In the genomic region with DNA sequence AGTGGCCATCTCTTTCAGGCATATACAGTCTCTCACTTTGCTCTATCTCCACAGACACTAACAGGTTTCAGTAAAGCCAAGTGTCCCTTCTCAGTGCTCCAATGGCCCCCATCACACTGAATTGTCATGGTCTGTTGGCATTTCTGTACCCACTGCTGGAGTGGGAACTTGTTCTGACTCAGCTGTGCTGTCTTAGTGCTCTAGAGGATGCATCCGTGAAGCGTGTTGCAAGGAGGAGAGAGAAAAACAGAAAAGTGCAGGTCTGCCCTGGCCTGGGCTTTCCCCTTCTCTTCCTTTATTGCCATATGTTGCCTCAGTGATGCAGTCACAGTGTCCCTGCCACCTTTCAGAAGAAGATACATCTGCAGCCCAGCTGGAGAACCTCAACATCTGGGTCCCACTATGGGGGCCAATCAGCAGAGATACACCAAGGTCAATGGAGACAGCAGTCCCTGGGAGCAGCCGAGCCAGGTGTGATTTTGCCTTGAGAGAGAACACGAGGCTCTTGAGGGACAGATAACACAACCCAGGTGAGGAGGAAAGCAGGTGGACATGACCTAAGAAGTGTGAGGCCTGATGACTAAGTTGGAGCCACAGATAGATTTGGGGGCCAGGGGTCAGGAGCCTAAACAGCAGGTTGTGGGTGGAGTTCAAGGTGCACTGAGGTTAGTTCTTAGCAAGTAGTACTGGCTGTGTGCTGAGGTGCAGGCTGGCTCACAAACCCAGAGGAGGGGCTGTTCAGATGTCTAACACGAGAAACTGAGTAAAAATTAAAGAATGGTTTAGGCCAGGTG, we compare ENCODE assay signal across 13 cellular contexts. TPM values are rescaled to one million over a fixed set of nuclear protein-coding genes. Genes with fewer than 3 reads are reported as not detected.
A peak's percentile ranks its signal among the peaks of the same experiment; 100 is the strongest.
DNase-seq lines count a peak whose midpoint lies in the region; ATAC-seq and TF ChIP-seq lines count a peak whose summit lies in the region.
"Had no signal": no experiment of that assay in that cellular context is flagged by ENCODE, and none has a peak within 500 bp of the region (broad histone marks: within the 10 kb centered on the region; RNA-seq: fewer than 3 reads in every experiment).

No MANE protein-coding gene starts in this region.

- peak overlapping the region; percentile 86 for H3K27ac Mint-ChIP-seq in activated CD4-positive, alpha-beta T cell treated with anti-CD3 and anti-CD28 coated beads for 36 hours
- peak overlapping the region in 6 of 9 donors; percentile 3 to 78 (median 32) for H3K27ac Mint-ChIP-seq in naive thymus-derived CD4-positive, alpha-beta T cell
- H3K27ac Mint-ChIP-seq: activated CD4-positive, alpha-beta T cell treated with anti-CD3 and anti-CD28 coated beads, Interleukin-2, amount 10 ng/mL, durations not matched to agents 7 days and 5 days had no signal

- H4K20me1 ChIP-seq in Karpas-422 (ENCODE audit: insufficient read depth, low read depth, low read length), result no peaks in the 10 kb centered on the region

- CTCF ChIA-PET in activated CD4-positive, alpha-beta T cell treated with anti-CD3 and anti-CD28 coated beads for 36 hours (lab: Charles Lee), result no interaction called here
- CTCF ChIA-PET in naive thymus-derived CD4-positive, alpha-beta T cell (lab: Charles Lee), result interaction anchor here (0.7 to 5.4 kb wide), 3 partner anchors 41 to 116 kb away, joined by 3 to 122 read pairs (median 7); no protein-coding TSS in a partner anchor

- H3K36me3 Mint-ChIP-seq in activated CD4-positive, alpha-beta T cell treated with anti-CD3 and anti-CD28 coated beads for 36 hours (ENCODE audit: low read depth), result peaks cover 5% of the 10 kb centered on the region
- H3K36me3 Mint-ChIP-seq in naive thymus-derived CD4-positive, alpha-beta T cell, result peaks cover 0 to 15% (median 3%) of the 10 kb centered on the region in 5 donors

- H3K4me2 ChIP-seq in Karpas-422 (ENCODE audit: low read depth, low read length, poor library complexity, severe bottlenecking), result no peak overlapping the region

- in situ Hi-C loops in brain microvascular endothelial cell (cut with HindIII; ENCODE audit: low pct_ligation_motif_present, low sequenced_read_pairs), result no loop called here

- H3K36me3 ChIP-seq in Karpas-422 (ENCODE audit: insufficient read depth, low read length) (peaks cover 12% of the 10 kb centered on the region), brain microvascular endothelial cell (replicated peaks) (peaks cover 24% of the 10 kb centered on the region)
- no peaks in the 10 kb centered on the region for H3K36me3 ChIP-seq in naive thymus-derived CD4-positive, alpha-beta T cell (ENCODE audit: control insufficient read depth in 2 of 3, insufficient read depth in 3 of 3, low read length in 3 of 3)

- H3K4me3 ChIP-seq in Karpas-422 (ENCODE audit: low read length) (no peak overlapping the region), brain microvascular endothelial cell (ENCODE audit: low read depth, low read length) (no peak overlapping the region)
- H3K4me3 ChIP-seq in naive thymus-derived CD4-positive, alpha-beta T cell (ENCODE audit: low read length), result no peak overlapping the region
- H3K4me3 ChIP-seq: left lung, psoas muscle had no signal

- TF ChIP-seq CTCF in brain microvascular endothelial cell (IDR thresholded peaks at IDR 0.05; ENCODE audit: low read depth, low read length, missing control alignments), result no peak

- no peaks in the 10 kb centered on the region for H3K9me3 ChIP-seq in Karpas-422 (ENCODE audit: low read length)
- no peaks in the 10 kb centered on the region for H3K9me3 ChIP-seq in naive thymus-derived CD4-positive, alpha-beta T cell (ENCODE audit: control insufficient read depth in 2 of 3, low read length in 3 of 3)
- H3K9me3 ChIP-seq: left lung, psoas muscle had no signal

- H3K4me1 Mint-ChIP-seq in activated CD4-positive, alpha-beta T cell treated with anti-CD3 and anti-CD28 coated beads for 36 hours, result peaks cover 49% of the 10 kb centered on the region
- peaks cover 18 to 44% (median 31%) of the 10 kb centered on the region in 7 donors for H3K4me1 Mint-ChIP-seq in naive thymus-derived CD4-positive, alpha-beta T cell

- H3K79me2 ChIP-seq in Karpas-422 (ENCODE audit: low read length), result no peaks in the 10 kb centered on the region

- H3K27ac ChIP-seq in Karpas-422 (ENCODE audit: low read length) (peak overlapping the region; percentile 32), brain microvascular endothelial cell (no peak overlapping the region)
- H3K27ac ChIP-seq in naive thymus-derived CD4-positive, alpha-beta T cell (ENCODE audit: low read depth, low read length), result no peak overlapping the region
- H3K27ac ChIP-seq: left lung, psoas muscle had no signal

- peak overlapping the region; percentile 22 for H3K4me3 Mint-ChIP-seq in activated CD4-positive, alpha-beta T cell treated with anti-CD3 and anti-CD28 coated beads for 36 hours
- H3K4me3 Mint-ChIP-seq in naive thymus-derived CD4-positive, alpha-beta T cell, result no peak overlapping the region
- H3K4me3 Mint-ChIP-seq: activated CD4-positive, alpha-beta T cell treated with anti-CD3 and anti-CD28 coated beads, Interleukin-2, amount 10 ng/mL, durations not matched to agents 7 days and 5 days had no signal

- POLR2A ChIA-PET in activated CD4-positive, alpha-beta T cell treated with anti-CD3 and anti-CD28 coated beads for 36 hours (lab: Charles Lee), result no interaction called here
- POLR2A ChIA-PET in naive thymus-derived CD4-positive, alpha-beta T cell (lab: Charles Lee), result interaction anchor here (0.7 to 16.5 kb wide), 3 partner anchors 17 to 66 kb away, joined by 6 to 604 read pairs (median 9); no protein-coding TSS in a partner anchor

- peak; percentile 53 for DNase-seq in activated CD4-positive, alpha-beta T cell treated with anti-CD3 and anti-CD28 coated beads for 36 hours
- no peak for DNase-seq in activated CD4-positive, alpha-beta T cell treated with anti-CD3 and anti-CD28 coated beads, Interleukin-2, amount 50 U/mL, for 4 hours
- DNase-seq in Karpas-422 (no peak), brain microvascular endothelial cell (no peak), NCI-H1436 treated with DMSO at 0.1 percent for 48 hours (lab: John Stamatoyannopoulos, UW) (no peak), NCI-H524 (lab: John Stamatoyannopoulos, UW) (no peak)
- DNase-seq in naive thymus-derived CD4-positive, alpha-beta T cell, result no peak
- DNase-seq: 8988T; activated CD4-positive, alpha-beta T cell treated with anti-CD3 and anti-CD28 coated beads, Interleukin-2, amount 10 ng/mL, durations not matched to agents 7 days and 5 days; hypothalamus; left lung; psoas muscle had no signal

- H3K9me2 ChIP-seq in Karpas-422 (replicated peaks; ENCODE audit: insufficient read depth, low read length), result no peaks in the 10 kb centered on the region

- no peaks in the 10 kb centered on the region for H3K9me3 Mint-ChIP-seq in activated CD4-positive, alpha-beta T cell treated with anti-CD3 and anti-CD28 coated beads for 36 hours (ENCODE audit: low read depth)
- peaks cover 0 to 4% (median 0%) of the 10 kb centered on the region in 11 donors for H3K9me3 Mint-ChIP-seq in naive thymus-derived CD4-positive, alpha-beta T cell

- no peaks in the 10 kb centered on the region for H3K27me3 Mint-ChIP-seq in activated CD4-positive, alpha-beta T cell treated with anti-CD3 and anti-CD28 coated beads for 36 hours
- no peaks in the 10 kb centered on the region for H3K27me3 Mint-ChIP-seq in naive thymus-derived CD4-positive, alpha-beta T cell
- H3K27me3 Mint-ChIP-seq: activated CD4-positive, alpha-beta T cell treated with anti-CD3 and anti-CD28 coated beads, Interleukin-2, amount 10 ng/mL, durations not matched to agents 7 days and 5 days had no signal

- H3K27me3 ChIP-seq in Karpas-422 (ENCODE audit: low read length) (no peaks in the 10 kb centered on the region), brain microvascular endothelial cell (replicated peaks) (no peaks in the 10 kb centered on the region)
- no peaks in the 10 kb centered on the region for H3K27me3 ChIP-seq in naive thymus-derived CD4-positive, alpha-beta T cell (ENCODE audit: control insufficient read depth in 2 of 2, insufficient read depth in 2 of 2, low read length in 2 of 2)

- intact Hi-C loops in activated CD4-positive, alpha-beta T cell treated with anti-CD3 and anti-CD28 coated beads for 36 hours (cut with DNase I, micrococcal nuclease), result loop anchor here in 1 of 2 experiments (10.0 kb wide), 1 partner anchor 483 kb away; the partner anchor contains the start of gene CHD6
- intact Hi-C loops in naive thymus-derived CD4-positive, alpha-beta T cell (cut with micrococcal nuclease), result loop anchor here in 1 of 2 donors (10.0 kb wide), 1 partner anchor 283 kb away; no protein-coding TSS in a partner anchor

- H2AFZ ChIP-seq in Karpas-422 (ENCODE audit: low read length), result no peak overlapping the region

- ATAC-seq in activated CD4-positive, alpha-beta T cell treated with anti-CD3 and anti-CD28 coated beads for 36 hours, result peak; percentile 56
- ATAC-seq in GM18520 (IDR thresholded peaks at IDR 0.05; ENCODE audit: unreplicated experiment), result peak; percentile 31
- ATAC-seq in naive thymus-derived CD4-positive, alpha-beta T cell, result no peak
- ATAC-seq: left lung, psoas muscle had no signal

- peaks cover 44% of the 10 kb centered on the region for H3K4me1 ChIP-seq in Karpas-422 (ENCODE audit: low read length)
- peaks cover 11 to 14% of the 10 kb centered on the region in 2 donors for H3K4me1 ChIP-seq in naive thymus-derived CD4-positive, alpha-beta T cell (ENCODE audit: control insufficient read depth in 2 of 2, insufficient read depth in 2 of 2, low read length in 2 of 2)

- H3K9ac ChIP-seq in Karpas-422 (ENCODE audit: low read length), result no peak overlapping the region; the same call in 1 of the 2 replicates

RNA-seq across cellular contexts. Expression of gene PLCG1, which starts 5.6 kb away (rescaled TPM):
- 100 to 1,000 TPM; 185 to 230 TPM for total RNA-seq in activated CD4-positive, alpha-beta T cell treated with anti-CD3 and anti-CD28 coated beads for 36 hours
- total RNA-seq in Karpas-422 (2014; rRNA removed; shearing (Covaris generic); ENCODE audit: low replicate concordance), result 48.6 and 69.0 TPM in 2 replicates
- 100 to 1,000 TPM; 343 to 559 (median 418) TPM for total RNA-seq in naive thymus-derived CD4-positive, alpha-beta T cell
- 100 to 1,000 TPM in 1 of 2 donors, 10 to 100 TPM in 1; 36.9 to 105 TPM for polyA plus RNA-seq in naive thymus-derived CD4-positive, alpha-beta T cell
